ENCODE assay signal across 13 cellular contexts in genomic region chr1:203931953-203932352, GRCh38.
A peak's percentile ranks its signal among the peaks of the same experiment; 100 is the strongest.
DNase-seq lines count a peak whose midpoint lies in the region; ATAC-seq, FAIRE-seq and TF ChIP-seq lines count a peak whose summit lies in the region.
"Had no signal": no experiment of that assay in that cellular context is flagged by ENCODE, and none has a peak within 500 bp of the region (broad histone marks: within the 10 kb centered on the region; RNA-seq: fewer than 3 reads in every experiment).

No MANE protein-coding gene starts in this region.

- H3K4me1 ChIP-seq in OCI-LY7 (ENCODE audit: insufficient read depth, low read length, poor library complexity, severe bottlenecking), result peaks cover 53% of the 10 kb centered on the region
- H3K4me1 ChIP-seq: BLaER1 had no signal

- no peaks in the 10 kb centered on the region for H3K36me3 ChIP-seq in OCI-LY7 (ENCODE audit: insufficient read depth, low read length)
- H3K36me3 ChIP-seq: BLaER1 had no signal

- H3K27ac Mint-ChIP-seq in T-helper 2 cell treated with Interferon-gamma antibody and Interleukin-4, amounts not matched to agents 5 μg/mL and 100 μg/mL, for 36 hours, result no peak overlapping the region
- H3K27ac Mint-ChIP-seq: CD4-positive, CD25-positive, alpha-beta regulatory T cell had no signal

- no TSS peak for BruUV-seq in OCI-LY7 (replicated peaks; lab: Mats Ljungman, UMichigan)

- H3K9me3 ChIP-seq in OCI-LY7 (ENCODE audit: low read length), result no peaks in the 10 kb centered on the region
- H3K9me3 ChIP-seq: BLaER1 had no signal

- CTCF ChIA-PET in OCI-LY7 (lab: Charles Lee; ENCODE audit: unreplicated experiment), result interaction anchor here (0.6 kb wide), 2 partner anchors 11 to 220 kb away, joined by 3 read pairs; no protein-coding TSS in a partner anchor

- H3K4me3 Mint-ChIP-seq in T-helper 2 cell treated with Interferon-gamma antibody and Interleukin-4, amounts not matched to agents 5 μg/mL and 100 μg/mL, for 36 hours, result peak overlapping the region; percentile 2
- H3K4me3 Mint-ChIP-seq: CD4-positive, CD25-positive, alpha-beta regulatory T cell had no signal

- no peak for TF ChIP-seq CTCF in OCI-LY7 (conservative IDR thresholded peaks at IDR 0.05; ENCODE audit: low read length)

- intact Hi-C loops in OCI-LY7 (cut with micrococcal nuclease; ENCODE audit: unreplicated experiment), result loop anchor here (10.0 kb wide), 1 partner anchor 593 kb away; no protein-coding TSS in a partner anchor

- no peak for FAIRE-seq in HTR-8/SVneo (lab: Jason Lieb, UNC)
- FAIRE-seq: H54 had no signal

- DNase-seq in T-helper 2 cell treated with Interferon-gamma antibody and Interleukin-4, amounts not matched to agents 5 μg/mL and 100 μg/mL, for 36 hours (ENCODE audit: low spot score), result no peak
- no peak for DNase-seq in T-helper 2 cell
- no peak for DNase-seq in OCI-LY7 (ENCODE audit: low spot score)
- DNase-seq in dermis blood vessel endothelial cell, result peak; percentile 23
- DNase-seq in activated CD4-positive, CD25-positive, alpha-beta regulatory T cell (lab: John Stamatoyannopoulos, UW), result no peak
- DNase-seq in HTR-8/SVneo (ENCODE audit: insufficient read length, low spot score), result no peak
- DNase-seq: 8988T, AML-193, DMS 273 treated with DMSO at 0.1 percent for 48 hours had no signal

- no peak overlapping the region for H3K4me3 ChIP-seq in OCI-LY7 (ENCODE audit: low read depth, low read length, poor library complexity, severe bottlenecking)
- H3K4me3 ChIP-seq: BLaER1 had no signal

- H3K9me2 ChIP-seq in OCI-LY7 (ENCODE audit: insufficient read depth, low read length), result no peaks in the 10 kb centered on the region

- peak overlapping the region; percentile 63; the same call in 1 of the 2 replicates for H2AFZ ChIP-seq in OCI-LY7 (ENCODE audit: low read length)

- peaks cover 23% of the 10 kb centered on the region for H3K4me1 Mint-ChIP-seq in T-helper 2 cell treated with Interferon-gamma antibody and Interleukin-4, amounts not matched to agents 5 μg/mL and 100 μg/mL, for 36 hours (ENCODE audit: low read depth)

- H4K20me1 ChIP-seq in OCI-LY7 (ENCODE audit: insufficient read depth, low read length), result no peaks in the 10 kb centered on the region
- H4K20me1 ChIP-seq: BLaER1 had no signal

- no peaks in the 10 kb centered on the region for H3K79me2 ChIP-seq in OCI-LY7 (ENCODE audit: insufficient read depth, low read depth, low read length)

- H3K27ac ChIP-seq in OCI-LY7 (ENCODE audit: low read depth, low read length, poor library complexity, severe bottlenecking), result no peak overlapping the region
- H3K27ac ChIP-seq: BLaER1 had no signal

- peak overlapping the region; percentile 18; the same call in 1 of the 2 replicates for H3K4me2 ChIP-seq in OCI-LY7 (ENCODE audit: low read length)
- H3K4me2 ChIP-seq: BLaER1 had no signal

- no peaks in the 10 kb centered on the region for H3K36me3 Mint-ChIP-seq in T-helper 2 cell treated with Interferon-gamma antibody and Interleukin-4, amounts not matched to agents 5 μg/mL and 100 μg/mL, for 36 hours (ENCODE audit: low read depth)
- H3K36me3 Mint-ChIP-seq: CD4-positive, CD25-positive, alpha-beta regulatory T cell had no signal

- ATAC-seq in GM19395 (IDR thresholded peaks at IDR 0.05; ENCODE audit: unreplicated experiment), result no peak

- peaks cover 3% of the 10 kb centered on the region for H3K27me3 Mint-ChIP-seq in T-helper 2 cell treated with Interferon-gamma antibody and Interleukin-4, amounts not matched to agents 5 μg/mL and 100 μg/mL, for 36 hours (ENCODE audit: low read depth)

- H3K9me3 Mint-ChIP-seq in T-helper 2 cell treated with Interferon-gamma antibody and Interleukin-4, amounts not matched to agents 5 μg/mL and 100 μg/mL, for 36 hours, result no peaks in the 10 kb centered on the region

- POLR2A ChIA-PET in OCI-LY7 (lab: Charles Lee), result interaction anchor here (1.2 kb wide), 1 partner anchor 16 kb away, joined by 3 read pairs; no protein-coding TSS in a partner anchor
